In genomic region chr20:38143646-38144554, GRCh38 we compare ENCODE assay signal across 8 cellular contexts. TPM values are rescaled to one million over a fixed set of nuclear protein-coding genes. Genes with fewer than 3 reads are reported as not detected.
DNase-seq lines count a peak whose midpoint lies in the region; ATAC-seq and TF ChIP-seq lines count a peak whose summit lies in the region.

No MANE protein-coding gene starts in this region.

- peak overlapping the region; percentile 66 for H2AFZ ChIP-seq in mammary epithelial cell (ENCODE audit: low read depth, low read length)
- no peak overlapping the region for H2AFZ ChIP-seq in mesenchymal stem cell (ENCODE audit: low read depth, low read length)

- peak overlapping the region; percentile 89 for H4K91ac ChIP-seq in mesenchymal stem cell (ENCODE audit: low read length)

- no peaks in the 10 kb centered on the region for H3K27me3 ChIP-seq in MG63
- no peaks in the 10 kb centered on the region for H3K27me3 ChIP-seq in mammary epithelial cell (ENCODE audit: insufficient read depth, low read length)
- peaks cover 0 to 3% of the 10 kb centered on the region in 2 experiments for H3K27me3 ChIP-seq in mesenchymal stem cell (ENCODE audit: control insufficient read depth in 1 of 2, insufficient read depth in 1 of 2, low read length in 2 of 2)

- WGBS in mammary epithelial cell (ENCODE audit: low coverage, missing lambda C conversion rate): 35% methylated on average over 6 of the region's 16 CpGs
- WGBS in mesenchymal stem cell: 25% methylated on average over 15 of the region's 16 CpGs

- in situ Hi-C loops in mammary epithelial cell (cut with MboI; ENCODE audit: low sequenced_read_pairs in 2 of 2): no loop called here

- H3K4me1 Mint-ChIP-seq in T-helper 2 cell treated with Interferon-gamma antibody and Interleukin-4, amounts not matched to agents 5 μg/mL and 100 μg/mL, for 36 hours (ENCODE audit: low read depth): no peaks in the 10 kb centered on the region

- no peaks in the 10 kb centered on the region for H4K20me1 ChIP-seq in mammary epithelial cell (ENCODE audit: insufficient read depth, low read length)

- H3K27ac ChIP-seq in mammary epithelial cell (ENCODE audit: insufficient read depth, low read depth, low read length) (peak overlapping the region; percentile 68), mesenchymal stem cell (ENCODE audit: low read length, poor library complexity, severe bottlenecking) (peak overlapping the region; percentile 50)

- H3K79me2 ChIP-seq in mammary epithelial cell (ENCODE audit: insufficient read depth, low read length): no peaks in the 10 kb centered on the region

- peak overlapping the region; percentile 9 to 93 for H3K4ac ChIP-seq in mesenchymal stem cell (ENCODE audit: low read depth in 1 of 2, low read length in 2 of 2)

- no peak overlapping the region for H3K23ac ChIP-seq in mesenchymal stem cell (ENCODE audit: low read length in 2 of 2)

- H3K9me3 ChIP-seq in MG63 (no peaks in the 10 kb centered on the region), mammary epithelial cell (replicated peaks; ENCODE audit: insufficient read depth, low read length) (no peaks in the 10 kb centered on the region), mesenchymal stem cell (ENCODE audit: control insufficient read depth, low read length) (no peaks in the 10 kb centered on the region)

- no peaks in the 10 kb centered on the region for H3K79me1 ChIP-seq in mesenchymal stem cell (replicated peaks; ENCODE audit: low read length, poor library complexity, severe bottlenecking)

- no TSS peak for BruUV-seq in mammary epithelial cell (replicated peaks; lab: Mats Ljungman, UMichigan)

- DNase-seq in AG04449 (ENCODE audit: low read depth, low spot score): peak; percentile 84
- DNase-seq in MG63: peak; percentile 95
- DNase-seq in mammary epithelial cell: peak; percentile 97
- DNase-seq in mesenchymal stem cell: peak; percentile 96
- no peak for DNase-seq in head of caudate nucleus
- DNase-seq in T-helper 2 cell treated with Interferon-gamma antibody and Interleukin-4, amounts not matched to agents 5 μg/mL and 100 μg/mL, for 36 hours (ENCODE audit: low spot score): no peak
- DNase-seq in C1 segment of cervical spinal cord (lab: John Stamatoyannopoulos, UW): no peak

- peak overlapping the region in 1 of 2 experiments; percentile 73 for H3K14ac ChIP-seq in mesenchymal stem cell (ENCODE audit: low read length in 2 of 2)

- peak overlapping the region; percentile 30 to 99 for H2BK12ac ChIP-seq in mesenchymal stem cell (ENCODE audit: low read length in 2 of 2)

- H3K27me3 Mint-ChIP-seq in T-helper 2 cell treated with Interferon-gamma antibody and Interleukin-4, amounts not matched to agents 5 μg/mL and 100 μg/mL, for 36 hours (ENCODE audit: low read depth): peaks cover 2% of the 10 kb centered on the region

- H3K36me3 ChIP-seq in MG63: peaks cover 48% of the 10 kb centered on the region
- H3K36me3 ChIP-seq in mammary epithelial cell (ENCODE audit: insufficient read depth, low read length): no peaks in the 10 kb centered on the region
- H3K36me3 ChIP-seq in mesenchymal stem cell (ENCODE audit: control insufficient read depth in 1 of 2, insufficient read depth in 2 of 2, low read depth in 1 of 2, low read length in 2 of 2): peaks cover 0 to 14% of the 10 kb centered on the region in 2 experiments

- H3K9ac ChIP-seq in mammary epithelial cell (ENCODE audit: insufficient read depth, low read length) (no peak overlapping the region), mesenchymal stem cell (ENCODE audit: low read length) (peak overlapping the region; percentile 47)

- CTCF ChIA-PET in AG04449 (lab: Yijun Ruan, JAX) (interaction anchor here (0.9 to 2.9 kb wide), 7 partner anchors 20 to 86 kb away, joined by 3 to 17 read pairs (median 3); no protein-coding TSS in a partner anchor), mammary epithelial cell (lab: Charles Lee; ENCODE audit: low non-redundant PET) (no interaction called here)

- POLR2A ChIA-PET in AG04449 (lab: Yijun Ruan, JAX): interaction anchor here (1.0 to 1.5 kb wide), 2 partner anchors 11 to 24 kb away, joined by 3 to 4 read pairs; no protein-coding TSS in a partner anchor

- H3K4me1 ChIP-seq in mammary epithelial cell (ENCODE audit: insufficient read depth, low read length) (peaks cover 38% of the 10 kb centered on the region), mesenchymal stem cell (ENCODE audit: control insufficient read depth, insufficient read depth, low read depth, low read length) (peaks cover 33% of the 10 kb centered on the region)

- no peak overlapping the region for H2BK15ac ChIP-seq in mesenchymal stem cell (ENCODE audit: low read depth, poor library complexity, severe bottlenecking)

- no peaks in the 10 kb centered on the region for H3K36me3 Mint-ChIP-seq in T-helper 2 cell treated with Interferon-gamma antibody and Interleukin-4, amounts not matched to agents 5 μg/mL and 100 μg/mL, for 36 hours (ENCODE audit: low read depth)

- peak overlapping the region; percentile 25 to 88 for H3K18ac ChIP-seq in mesenchymal stem cell (ENCODE audit: low read depth in 1 of 2, low read length in 2 of 2)

- peak overlapping the region; percentile 75 for H2AK5ac ChIP-seq in mesenchymal stem cell (ENCODE audit: low read length, severe bottlenecking)

- H3K4me3 ChIP-seq in AG04449 (ENCODE audit: low read depth, low read length): no peak overlapping the region
- H3K4me3 ChIP-seq in MG63: no peak overlapping the region
- H3K4me3 ChIP-seq in mammary epithelial cell (replicated peaks in 1 of 3; ENCODE audit: insufficient read depth in 1 of 3, low read depth in 2 of 3, low read length in 3 of 3): no peak overlapping the region
- peak overlapping the region in 1 of 2 experiments; percentile 7 for H3K4me3 ChIP-seq in mesenchymal stem cell (ENCODE audit: insufficient read depth in 1 of 2, low read depth in 1 of 2, low read length in 2 of 2)

- no peak overlapping the region for H2BK5ac ChIP-seq in mesenchymal stem cell (ENCODE audit: low read depth, low read length, poor library complexity, severe bottlenecking)

- H3K9me3 Mint-ChIP-seq in T-helper 2 cell treated with Interferon-gamma antibody and Interleukin-4, amounts not matched to agents 5 μg/mL and 100 μg/mL, for 36 hours: no peaks in the 10 kb centered on the region

- dilution Hi-C loops in mammary epithelial cell (cut with HindIII; ENCODE audit: low sequenced_read_pairs): no loop called here

- H3K4me3 Mint-ChIP-seq in T-helper 2 cell treated with Interferon-gamma antibody and Interleukin-4, amounts not matched to agents 5 μg/mL and 100 μg/mL, for 36 hours: no peak overlapping the region

- H3K27ac Mint-ChIP-seq in T-helper 2 cell treated with Interferon-gamma antibody and Interleukin-4, amounts not matched to agents 5 μg/mL and 100 μg/mL, for 36 hours: no peak overlapping the region

- H2BK120ac ChIP-seq in mesenchymal stem cell (ENCODE audit: low read depth, low read length): peak overlapping the region; percentile 46

- TF ChIP-seq CTCF in AG04449 (IDR thresholded peaks at IDR 0.05; ENCODE audit: insufficient read depth, low read length, missing control alignments): no peak
- no peak for TF ChIP-seq CTCF in mammary epithelial cell (conservative IDR thresholded peaks at IDR 0.05 in 1 of 2, IDR thresholded peaks at IDR 0.05 in 1 of 2; ENCODE audit: extremely low read depth in 1 of 2, insufficient read depth in 1 of 2, low read depth in 1 of 2, low read length in 2 of 2)

- peak overlapping the region; percentile 76 for H4K8ac ChIP-seq in mesenchymal stem cell (ENCODE audit: low read length)

- intact Hi-C loops in mammary epithelial cell (cut with micrococcal nuclease): no loop called here
- intact Hi-C loops in head of caudate nucleus (cut with DNase I): no loop called here

- H3K4me2 ChIP-seq in mammary epithelial cell (ENCODE audit: insufficient read depth, low read depth, low read length): peak overlapping the region; percentile 12
- H3K4me2 ChIP-seq in mesenchymal stem cell (ENCODE audit: low read length, poor library complexity, severe bottlenecking): no peak overlapping the region

- no peak for ATAC-seq in GM19023 (IDR thresholded peaks at IDR 0.05; ENCODE audit: unreplicated experiment)

RNA-seq across cellular contexts. Expression of gene TGM2, which starts 21.2 kb away (rescaled TPM):
- 82.5 and 111 TPM in 2 replicates for total RNA-seq in MG63 (2014; rRNA removed; shearing (Covaris generic); ENCODE audit: low replicate concordance)
- total RNA-seq in mammary epithelial cell: 100 to 1,000 TPM in 1 of 2 donors, 10 to 100 TPM in 1; 53.4 to 252 TPM
- polyA plus RNA-seq in mammary epithelial cell: 98.1 TPM
- 98.9 TPM for polyA minus RNA-seq in mammary epithelial cell
- polyA plus RNA-seq in mesenchymal stem cell (2013, experiment 1 of 2): 537 TPM
- 530 TPM for polyA plus RNA-seq in mesenchymal stem cell (2013, experiment 2 of 2)

Comparison
In these comparisons a context has a peak if more than half of its experiments do, and no peak if none do; other contexts are left out.
1. DNase-seq: peak in AG04449 (single experiment), MG63 (single experiment), mammary epithelial cell (single experiment) and mesenchymal stem cell (single experiment); none in head of caudate nucleus (0 of 42), T-helper 2 cell treated with Interferon-gamma antibody and Interleukin-4, amounts not matched to agents 5 μg/mL and 100 μg/mL, for 36 hours (single experiment) and C1 segment of cervical spinal cord (0 of 14).